Comparison of ENCODE assay signal across 22 cellular contexts in genomic region chr3:57029924-57030323, GRCh38. TPM values are rescaled to one million over a fixed set of nuclear protein-coding genes. Genes with fewer than 3 reads are reported as not detected.
DNase-seq lines count a peak whose midpoint lies in the region; ATAC-seq and TF ChIP-seq lines count a peak whose summit lies in the region.
"Had no signal": no experiment of that assay in that cellular context is flagged by ENCODE, and none has a peak within 500 bp of the region (broad histone marks: within the 10 kb centered on the region; RNA-seq: fewer than 3 reads in every experiment).

No MANE protein-coding gene starts in this region.

- TF ChIP-seq CTCF in VCaP (conservative IDR thresholded peaks at IDR 0.05) (no peak), parathyroid adenoma (IDR thresholded peaks at IDR 0.05) (no peak)

- no peak overlapping the region for H3K4me3 ChIP-seq in parathyroid adenoma (ENCODE audit: low read depth, low read length)
- H3K4me3 ChIP-seq in naive thymus-derived CD4-positive, alpha-beta T cell (ENCODE audit: low read length): no peak overlapping the region
- H3K4me3 ChIP-seq: coronary artery, sigmoid colon, tibial artery had no signal

- no peak overlapping the region for H2AFZ ChIP-seq in parathyroid adenoma

- DNase-seq in NCI-H1417 (lab: John Stamatoyannopoulos, UW): peak in 2 of 3 experiments; percentile 32 to 75
- DNase-seq in NCI-H1417 treated with DMSO at 0.1 percent for 48 hours (lab: John Stamatoyannopoulos, UW): no peak
- peak; percentile 71 for DNase-seq in NCI-H2227 treated with DMSO at 0.1 percent for 48 hours (lab: John Stamatoyannopoulos, UW)
- no peak for DNase-seq in naive thymus-derived CD4-positive, alpha-beta T cell
- no peak for DNase-seq in NCI-H146 treated with DMSO at 0.1 percent for 48 hours (lab: John Stamatoyannopoulos, UW; ENCODE audit: unreplicated experiment)
- no peak for DNase-seq in activated T-helper 2 cell treated with anti-CD3 and anti-CD28 coated beads, Interferon-gamma antibody, Interleukin-2, Interleukin-4, amounts not matched to agents 10 μg/mL and 5 μg/mL and 100 μg/mL, durations not matched to agents 14 hours and 24 hours and 36 hours (ENCODE audit: low spot score)
- DNase-seq: activated CD4-positive, alpha-beta T cell treated with anti-CD3 and anti-CD28 coated beads for 1 hour; activated CD8-positive, alpha-beta memory T cell treated with anti-CD3 and anti-CD28 coated beads, Interleukin-2, amount 50 U/mL, for 4 hours; activated naive CD4-positive, alpha-beta T cell; Caco-2; HCEC 1CT; NCI-H524 treated with DMSO at 0.1 percent for 48 hours; nucleus accumbens; sigmoid colon; stimulated activated CD4-positive, alpha-beta T cell treated with anti-CD3 and anti-CD28 coated beads, Interleukin-4, amount 100 ng/mL, for 24 hours; tibial artery had no signal

- H3K9ac ChIP-seq in parathyroid adenoma: no peak overlapping the region

- H3K27me3 ChIP-seq in parathyroid adenoma (ENCODE audit: control insufficient read depth, insufficient read depth, low read length): no peaks in the 10 kb centered on the region
- no peaks in the 10 kb centered on the region for H3K27me3 ChIP-seq in naive thymus-derived CD4-positive, alpha-beta T cell (ENCODE audit: control insufficient read depth in 2 of 2, insufficient read depth in 2 of 2, low read length in 2 of 2)
- H3K27me3 ChIP-seq: sigmoid colon, tibial artery had no signal

- POLR2A ChIA-PET in naive thymus-derived CD4-positive, alpha-beta T cell (lab: Charles Lee): no interaction called here

- ATAC-seq in naive thymus-derived CD4-positive, alpha-beta T cell: no peak

- H3K27ac ChIP-seq in VCaP: peak overlapping the region; percentile 95
- H3K27ac ChIP-seq in parathyroid adenoma: peak overlapping the region; percentile 61
- no peak overlapping the region for H3K27ac ChIP-seq in naive thymus-derived CD4-positive, alpha-beta T cell (ENCODE audit: low read depth, low read length)
- H3K27ac ChIP-seq: coronary artery, sigmoid colon, tibial artery had no signal

- no peak overlapping the region for H3K4me3 Mint-ChIP-seq in naive thymus-derived CD4-positive, alpha-beta T cell
- H3K4me3 Mint-ChIP-seq in activated T-helper 2 cell treated with anti-CD3 and anti-CD28 coated beads, Interferon-gamma antibody, Interleukin-2, Interleukin-4, amounts not matched to agents 10 μg/mL and 5 μg/mL and 100 μg/mL, durations not matched to agents 14 hours and 24 hours and 36 hours (ENCODE audit: low read depth): no peak overlapping the region
- H3K4me3 Mint-ChIP-seq: T-helper 2 cell treated with Interferon-gamma antibody and Interleukin-4, amounts not matched to agents 5 μg/mL and 100 μg/mL, for 36 hours had no signal

- peaks cover 25% of the 10 kb centered on the region for H3K4me1 ChIP-seq in parathyroid adenoma
- no peaks in the 10 kb centered on the region for H3K4me1 ChIP-seq in naive thymus-derived CD4-positive, alpha-beta T cell (ENCODE audit: control insufficient read depth in 2 of 2, insufficient read depth in 2 of 2, low read length in 2 of 2)
- H3K4me1 ChIP-seq: Caco-2, tibial artery had no signal

- intact Hi-C loops in naive thymus-derived CD4-positive, alpha-beta T cell (cut with micrococcal nuclease): no loop called here
- intact Hi-C loops in activated T-helper 2 cell treated with anti-CD3 and anti-CD28 coated beads, Interferon-gamma antibody, Interleukin-2, Interleukin-4, amounts not matched to agents 10 μg/mL and 5 μg/mL and 100 μg/mL, durations not matched to agents 14 hours and 24 hours and 36 hours (cut with micrococcal nuclease): no loop called here

- peak overlapping the region; percentile 56 for H3K4me2 ChIP-seq in parathyroid adenoma (ENCODE audit: low read length)

- H3K27ac Mint-ChIP-seq in naive thymus-derived CD4-positive, alpha-beta T cell: no peak overlapping the region
- H3K27ac Mint-ChIP-seq in activated T-helper 2 cell treated with anti-CD3 and anti-CD28 coated beads, Interferon-gamma antibody, Interleukin-2, Interleukin-4, amounts not matched to agents 10 μg/mL and 5 μg/mL and 100 μg/mL, durations not matched to agents 14 hours and 24 hours and 36 hours: no peak overlapping the region
- H3K27ac Mint-ChIP-seq: T-helper 2 cell treated with Interferon-gamma antibody and Interleukin-4, amounts not matched to agents 5 μg/mL and 100 μg/mL, for 36 hours had no signal

- H3K36me3 ChIP-seq in parathyroid adenoma (ENCODE audit: control insufficient read depth, insufficient read depth, low read length): no peaks in the 10 kb centered on the region
- H3K36me3 ChIP-seq in naive thymus-derived CD4-positive, alpha-beta T cell (ENCODE audit: control insufficient read depth in 2 of 3, insufficient read depth in 3 of 3, low read length in 3 of 3): no peaks in the 10 kb centered on the region

- H3K79me2 ChIP-seq in parathyroid adenoma: peaks cover 16% of the 10 kb centered on the region

- H3K27me3 Mint-ChIP-seq in naive thymus-derived CD4-positive, alpha-beta T cell: peaks cover 0 to 14% (median 5%) of the 10 kb centered on the region in 5 donors
- H3K27me3 Mint-ChIP-seq in activated T-helper 2 cell treated with anti-CD3 and anti-CD28 coated beads, Interferon-gamma antibody, Interleukin-2, Interleukin-4, amounts not matched to agents 10 μg/mL and 5 μg/mL and 100 μg/mL, durations not matched to agents 14 hours and 24 hours and 36 hours (ENCODE audit: low read depth): peaks cover 10% of the 10 kb centered on the region

- H3K4me1 Mint-ChIP-seq in naive thymus-derived CD4-positive, alpha-beta T cell: peaks cover 0 to 1% (median 0%) of the 10 kb centered on the region in 7 donors
- no peaks in the 10 kb centered on the region for H3K4me1 Mint-ChIP-seq in activated T-helper 2 cell treated with anti-CD3 and anti-CD28 coated beads, Interferon-gamma antibody, Interleukin-2, Interleukin-4, amounts not matched to agents 10 μg/mL and 5 μg/mL and 100 μg/mL, durations not matched to agents 14 hours and 24 hours and 36 hours (ENCODE audit: low read depth)

- no peaks in the 10 kb centered on the region for H3K9me3 ChIP-seq in parathyroid adenoma (ENCODE audit: control insufficient read depth, low read length)
- no peaks in the 10 kb centered on the region for H3K9me3 ChIP-seq in naive thymus-derived CD4-positive, alpha-beta T cell (ENCODE audit: control insufficient read depth in 2 of 3, low read length in 3 of 3)
- H3K9me3 ChIP-seq: Caco-2, sigmoid colon, tibial artery had no signal

- H3K36me3 Mint-ChIP-seq in naive thymus-derived CD4-positive, alpha-beta T cell: no peaks in the 10 kb centered on the region
- no peaks in the 10 kb centered on the region for H3K36me3 Mint-ChIP-seq in activated T-helper 2 cell treated with anti-CD3 and anti-CD28 coated beads, Interferon-gamma antibody, Interleukin-2, Interleukin-4, amounts not matched to agents 10 μg/mL and 5 μg/mL and 100 μg/mL, durations not matched to agents 14 hours and 24 hours and 36 hours (ENCODE audit: low read depth)

- CTCF ChIA-PET in naive thymus-derived CD4-positive, alpha-beta T cell (lab: Charles Lee): interaction anchor here (0.6 kb wide), 1 partner anchor 244 kb away, joined by 3 read pairs; no protein-coding TSS in a partner anchor

- peaks cover 0 to 2% (median 0%) of the 10 kb centered on the region in 11 donors for H3K9me3 Mint-ChIP-seq in naive thymus-derived CD4-positive, alpha-beta T cell
- no peaks in the 10 kb centered on the region for H3K9me3 Mint-ChIP-seq in activated T-helper 2 cell treated with anti-CD3 and anti-CD28 coated beads, Interferon-gamma antibody, Interleukin-2, Interleukin-4, amounts not matched to agents 10 μg/mL and 5 μg/mL and 100 μg/mL, durations not matched to agents 14 hours and 24 hours and 36 hours
- H3K9me3 Mint-ChIP-seq: T-helper 2 cell treated with Interferon-gamma antibody and Interleukin-4, amounts not matched to agents 5 μg/mL and 100 μg/mL, for 36 hours had no signal

RNA-seq across cellular contexts. Expression of gene SPATA12, which starts 30.5 kb away (rescaled TPM):
- total RNA-seq in naive thymus-derived CD4-positive, alpha-beta T cell: not detected
- not detected for polyA plus RNA-seq in naive thymus-derived CD4-positive, alpha-beta T cell
- total RNA-seq in activated T-helper 2 cell treated with anti-CD3 and anti-CD28 coated beads, Interferon-gamma antibody, Interleukin-2, Interleukin-4, amounts not matched to agents 10 μg/mL and 5 μg/mL and 100 μg/mL, durations not matched to agents 14 hours and 24 hours and 36 hours: not detected in 2 replicates
- total RNA-seq: astrocyte, Caco-2, mesenteric fat pad, sigmoid colon had no signal

Comparison
In these comparisons a context has a peak if more than half of its experiments do, and no peak if none do; other contexts are left out.
1. DNase-seq: peak in NCI-H1417 (2 of 3) and NCI-H2227 treated with DMSO at 0.1 percent for 48 hours (single experiment); none in NCI-H1417 treated with DMSO at 0.1 percent for 48 hours (single experiment), naive thymus-derived CD4-positive, alpha-beta T cell (0 of 9), NCI-H146 treated with DMSO at 0.1 percent for 48 hours (single experiment) and activated T-helper 2 cell treated with anti-CD3 and anti-CD28 coated beads, Interferon-gamma antibody, Interleukin-2, Interleukin-4, amounts not matched to agents 10 μg/mL and 5 μg/mL and 100 μg/mL, durations not matched to agents 14 hours and 24 hours and 36 hours (single experiment).